In the genomic region with DNA sequence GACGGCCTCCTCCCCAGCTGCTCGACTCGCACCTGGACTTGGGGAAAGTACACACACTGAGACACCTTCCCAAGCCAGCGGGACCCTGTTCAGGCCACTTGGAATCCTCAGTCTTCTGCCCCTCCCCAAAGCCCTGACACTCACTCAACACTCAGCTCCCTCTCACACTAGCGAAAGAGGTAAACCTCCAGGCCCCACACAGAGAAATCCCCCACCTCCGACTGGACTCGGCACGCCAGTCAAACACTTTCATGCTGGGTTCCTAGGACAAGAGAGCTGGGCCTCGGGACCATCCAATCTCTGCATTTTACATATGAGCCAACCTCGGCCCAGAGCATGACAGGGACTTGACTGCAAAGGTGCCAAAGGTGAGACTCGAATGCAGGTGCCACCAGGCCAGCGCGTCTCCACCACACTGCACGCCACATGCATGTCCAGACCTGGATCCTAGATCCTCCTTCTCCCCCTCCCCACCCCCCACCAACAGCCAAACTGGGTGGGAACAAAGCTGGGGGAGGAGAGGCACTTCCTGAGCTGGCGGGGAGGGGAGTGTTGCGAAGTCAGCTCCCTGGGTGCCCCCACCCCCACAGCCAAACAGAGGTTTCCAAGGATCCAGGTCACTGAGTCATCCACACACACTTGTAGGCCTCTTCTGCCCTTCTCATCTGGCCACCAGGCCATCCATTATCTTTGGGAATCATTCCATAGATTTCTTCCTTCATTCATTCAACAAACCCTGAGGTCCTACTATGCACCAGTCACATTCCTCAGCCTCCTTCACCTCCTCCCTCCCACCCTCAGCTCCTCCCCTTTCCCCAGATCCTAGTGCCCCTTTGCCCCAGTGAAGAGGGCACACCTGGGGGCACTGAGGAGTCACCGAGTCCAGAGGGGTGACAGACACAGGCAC, we compare ENCODE assay signal across 10 cellular contexts.
A peak's percentile ranks its signal among the peaks of the same experiment; 100 is the strongest.
DNase-seq lines count a peak whose midpoint lies in the region; ATAC-seq and TF ChIP-seq lines count a peak whose summit lies in the region.
"Had no signal": no experiment of that assay in that cellular context is flagged by ENCODE, and none has a peak within 500 bp of the region (broad histone marks: within the 10 kb centered on the region; RNA-seq: fewer than 3 reads in every experiment).

No MANE protein-coding gene starts in this region.

- H3K4me3 ChIP-seq in GM12865 (ENCODE audit: low read depth, low read length) = peak overlapping the region; percentile 57
- no peak overlapping the region for H3K4me3 ChIP-seq in adipocyte (ENCODE audit: low read length)

- no peak for TF ChIP-seq CTCF in GM12865 (IDR thresholded peaks at IDR 0.05; ENCODE audit: insufficient read depth, low read depth, low read length, missing control alignments)

- peaks cover 22% of the 10 kb centered on the region for H3K27me3 ChIP-seq in adipocyte (replicated peaks; ENCODE audit: control insufficient read depth, insufficient read depth, low read length)

- no peaks in the 10 kb centered on the region for H3K4me1 ChIP-seq in adipocyte (ENCODE audit: control insufficient read depth, insufficient read depth, low read length)

- DNase-seq in GM12865 (ENCODE audit: low read depth) (peak; percentile 44), HPDE6-E6E7 (ENCODE audit: extremely low spot score) (peak; percentile 48), adipocyte (ENCODE audit: low read depth) (peak; percentile 1), NCI-H2081 treated with DMSO at 0.1 percent for 48 hours (lab: John Stamatoyannopoulos, UW) (no peak)
- peak; percentile 56 to 62 (median 62) for DNase-seq in stimulated activated CD4-positive, alpha-beta T cell treated with anti-CD3 and anti-CD28 coated beads, Interleukin-12 subunit alpha, Interleukin-12 subunit beta, amount 100 ng/mL, for 48 hours (ENCODE audit: low read depth in 2 of 3, low spot score in 1 of 3)
- DNase-seq: kidney glomerular epithelial cell, Right ventricle myocardium superior had no signal

- H3K9me3 ChIP-seq in adipocyte (ENCODE audit: control insufficient read depth, low read length) = peaks cover 3% of the 10 kb centered on the region

- H3K9ac ChIP-seq in adipocyte (ENCODE audit: low read length) = no peak overlapping the region

- no peaks in the 10 kb centered on the region for H3K36me3 ChIP-seq in adipocyte (ENCODE audit: control insufficient read depth, insufficient read depth, low read length, severe bottlenecking)

- ATAC-seq in HG03460 (IDR thresholded peaks at IDR 0.05; ENCODE audit: unreplicated experiment) (no peak), HG02938 (IDR thresholded peaks at IDR 0.05; ENCODE audit: unreplicated experiment) (no peak), GM21447 (IDR thresholded peaks at IDR 0.05; ENCODE audit: unreplicated experiment) (no peak)
